Comparison of ENCODE assay signal across 15 cellular contexts in genomic region chr9:129181246-129181645, GRCh38. TPM values are rescaled to one million over a fixed set of nuclear protein-coding genes. Genes with fewer than 3 reads are reported as not detected.
A peak's percentile ranks its signal among the peaks of the same experiment; 100 is the strongest.
DNase-seq lines count a peak whose midpoint lies in the region; ATAC-seq and TF ChIP-seq lines count a peak whose summit lies in the region.
"Had no signal": no experiment of that assay in that cellular context is flagged by ENCODE, and none has a peak within 500 bp of the region (broad histone marks: within the 10 kb centered on the region; RNA-seq: fewer than 3 reads in every experiment).

No MANE protein-coding gene starts in this region.

- H3K4me2 ChIP-seq in neuronal stem cell (ENCODE audit: insufficient read depth, low read length, poor library complexity, severe bottlenecking), result no peak overlapping the region
- H3K4me2 ChIP-seq: BLaER1 had no signal

- H2AK5ac ChIP-seq in neuronal stem cell (ENCODE audit: low read depth, low read length), result peak overlapping the region; percentile 16

- WGBS in right cardiac atrium, result 80% methylated on average over 5 of the region's 5 CpGs
- no CpG with 5 or more reads among the region's 5 CpGs for WGBS in neuronal stem cell (ENCODE audit: extremely low coverage in 2 of 2, insufficient read length in 2 of 2, insufficient replicate concordance in 1 of 2), 2 donors

- intact Hi-C loops in right cardiac atrium (cut with DNase I), result loop anchor here in 1 of 4 donors (5.0 kb wide), 1 partner anchor 141 kb away; no protein-coding TSS in a partner anchor
- intact Hi-C loops in cardiac septum (cut with DNase I), result no loop called here

- no peaks in the 10 kb centered on the region for H3K4me1 ChIP-seq in right cardiac atrium (ENCODE audit: control insufficient read depth, insufficient read depth, low read length)
- peaks cover 49 to 60% of the 10 kb centered on the region in 2 donors for H3K4me1 ChIP-seq in mucosa of rectum (ENCODE audit: control insufficient read depth in 2 of 2, insufficient read depth in 2 of 2, low read length in 2 of 2)
- H3K4me1 ChIP-seq in neuronal stem cell (ENCODE audit: control insufficient read depth in 2 of 2, insufficient read depth in 1 of 2, low read depth in 1 of 2, low read length in 2 of 2), result peaks cover 21 to 29% of the 10 kb centered on the region in 2 donors

- H3K4ac ChIP-seq in neuronal stem cell (ENCODE audit: low read length), result no peak overlapping the region

- H3K9me3 ChIP-seq in right cardiac atrium (ENCODE audit: control insufficient read depth, low read length) (no peaks in the 10 kb centered on the region), mucosa of rectum (ENCODE audit: control insufficient read depth in 2 of 2, low read length in 2 of 2) (no peaks in the 10 kb centered on the region), neuronal stem cell (replicated peaks in 1 of 2; ENCODE audit: control insufficient read depth in 2 of 2, insufficient read depth in 1 of 2, low read depth in 1 of 2, low read length in 2 of 2) (no peaks in the 10 kb centered on the region)
- H3K9me3 ChIP-seq: BLaER1, HAP-1 had no signal

- POLR2A ChIA-PET in HEK293T (lab: Yijun Ruan, JAX), result no interaction called here

- no peak for ATAC-seq in right cardiac atrium

- DNase-seq in right cardiac atrium, result peak in 2 of 3 donors; percentile 21 to 24
- DNase-seq in cardiac septum (ENCODE audit: low spot score), result no peak
- no peak for DNase-seq in neuronal stem cell (ENCODE audit: low spot score)
- no peak for DNase-seq in activated CD4-positive, CD25-positive, alpha-beta regulatory T cell (lab: John Stamatoyannopoulos, UW)
- DNase-seq in NCI-H82 treated with DMSO at 0.1 percent for 48 hours (lab: John Stamatoyannopoulos, UW; ENCODE audit: unreplicated experiment), result no peak
- DNase-seq in HEK293T (ENCODE audit: extremely low spot score), result no peak
- DNase-seq: Calu3; CD4-positive, alpha-beta memory T cell; DMS79 treated with DMSO at 0.1 percent for 48 hours; GF-D8; GM23248 had no signal

- H3K14ac ChIP-seq in neuronal stem cell (ENCODE audit: low read length), result no peak overlapping the region

- no peaks in the 10 kb centered on the region for H3K27me3 ChIP-seq in right cardiac atrium (ENCODE audit: control insufficient read depth, insufficient read depth)
- no peaks in the 10 kb centered on the region for H3K27me3 ChIP-seq in mucosa of rectum (ENCODE audit: control insufficient read depth in 2 of 2, insufficient read depth in 2 of 2, low read length in 2 of 2)
- peaks cover 0 to 12% (median 5%) of the 10 kb centered on the region in 3 experiments for H3K27me3 ChIP-seq in neuronal stem cell (ENCODE audit: control insufficient read depth in 3 of 3, insufficient read depth in 3 of 3, low read depth in 1 of 3, low read length in 3 of 3)

- peaks cover 6% of the 10 kb centered on the region for H3K79me1 ChIP-seq in neuronal stem cell (ENCODE audit: low read depth, low read length)

- H2BK12ac ChIP-seq in neuronal stem cell (ENCODE audit: low read length), result no peak overlapping the region

- peak overlapping the region; percentile 22 for H3K23ac ChIP-seq in neuronal stem cell (ENCODE audit: low read depth, low read length, poor library complexity)

- H2BK5ac ChIP-seq in neuronal stem cell (ENCODE audit: low read length), result no peak overlapping the region

- peak overlapping the region; percentile 32 for H3K18ac ChIP-seq in neuronal stem cell (ENCODE audit: low read length)

- no peak overlapping the region for H2AFZ ChIP-seq in neuronal stem cell (ENCODE audit: low read length)
- H2AFZ ChIP-seq: GM23248 had no signal

- no peak overlapping the region for H2BK120ac ChIP-seq in neuronal stem cell (ENCODE audit: low read depth, low read length)

- H3K27ac ChIP-seq in right cardiac atrium (ENCODE audit: low read length) (no peak overlapping the region), mucosa of rectum (ENCODE audit: low read depth in 2 of 2, low read length in 2 of 2) (peak overlapping the region; percentile 48 to 75), neuronal stem cell (replicated peaks; ENCODE audit: low read length) (no peak overlapping the region)
- H3K27ac ChIP-seq: BLaER1, GM23248, HL-60 had no signal

- H4K8ac ChIP-seq in neuronal stem cell (ENCODE audit: low read depth, low read length), result no peak overlapping the region

- H3K9ac ChIP-seq in mucosa of rectum (ENCODE audit: low read depth in 1 of 2, low read length in 2 of 2) (no peak overlapping the region), neuronal stem cell (ENCODE audit: low read depth, low read length, poor library complexity) (no peak overlapping the region)
- H3K9ac ChIP-seq: BLaER1, GM23248 had no signal

- H3K36me3 ChIP-seq in mucosa of rectum (ENCODE audit: control insufficient read depth in 2 of 2, insufficient read depth in 2 of 2, low read length in 2 of 2) (no peaks in the 10 kb centered on the region), neuronal stem cell (replicated peaks in 1 of 2; ENCODE audit: control insufficient read depth in 2 of 2, insufficient read depth in 2 of 2, low read length in 2 of 2) (no peaks in the 10 kb centered on the region)
- H3K36me3 ChIP-seq: BLaER1, HAP-1 had no signal

- H2BK15ac ChIP-seq in neuronal stem cell (ENCODE audit: low read length), result peak overlapping the region; percentile 84

- no peak overlapping the region for H4K91ac ChIP-seq in neuronal stem cell (ENCODE audit: low read depth, low read length, poor library complexity)

- CTCF ChIA-PET in HEK293T (lab: Yijun Ruan, JAX), result interaction anchor here (1.7 kb wide), 1 partner anchor 38 kb away, joined by 5 read pairs; no protein-coding TSS in a partner anchor

- H3K4me3 ChIP-seq in right cardiac atrium (ENCODE audit: low read length) (no peak overlapping the region), mucosa of rectum (ENCODE audit: low read length in 2 of 2) (no peak overlapping the region), neuronal stem cell (ENCODE audit: low read length in 2 of 2) (no peak overlapping the region)
- H3K4me3 ChIP-seq: BLaER1, GM23248, HAP-1 had no signal

TF ChIP-seq in HEK293T, 16 proteins besides CTCF, POLR2A, EP300 and RAD21:
- TF ChIP-seq ELF4 (IDR thresholded peaks at IDR 0.05) (no peak), HDGF (IDR thresholded peaks at IDR 0.05; ENCODE audit: borderline replicate concordance) (no peak), ARNT (IDR thresholded peaks at IDR 0.05) (no peak), NFRKB (IDR thresholded peaks at IDR 0.05) (no peak), PKNOX1 (IDR thresholded peaks at IDR 0.05) (no peak), TARDBP (IDR thresholded peaks at IDR 0.05) (no peak), CTBP1 (IDR thresholded peaks at IDR 0.05; ENCODE audit: borderline replicate concordance) (no peak)

RNA-seq across cellular contexts. Expression of gene IER5L, which starts 3.2 kb away (rescaled TPM):
- 1 to 10 TPM; 6.7 to 9.4 (median 8.7) TPM for total RNA-seq in right cardiac atrium
- 10.4 TPM for polyA plus RNA-seq in right cardiac atrium
- 12.6 TPM for total RNA-seq in cardiac septum
- polyA plus RNA-seq in neuronal stem cell (2013, experiment 1 of 2), result 15.9 TPM
- 15.2 TPM for polyA plus RNA-seq in neuronal stem cell (2013, experiment 2 of 2)

Comparison
In these comparisons a context has a peak if more than half of its experiments do, and no peak if none do; other contexts are left out.
1. DNase-seq: peak in right cardiac atrium (2 of 3); none in cardiac septum (single experiment), neuronal stem cell (single experiment), activated CD4-positive, CD25-positive, alpha-beta regulatory T cell (0 of 4), NCI-H82 treated with DMSO at 0.1 percent for 48 hours (single experiment) and HEK293T (single experiment).
2. H3K27ac ChIP-seq: peak in mucosa of rectum (2 of 2); none in right cardiac atrium (single experiment) and neuronal stem cell (single experiment).